ENCODE assay signal across 8 cellular contexts in the genomic region with DNA sequence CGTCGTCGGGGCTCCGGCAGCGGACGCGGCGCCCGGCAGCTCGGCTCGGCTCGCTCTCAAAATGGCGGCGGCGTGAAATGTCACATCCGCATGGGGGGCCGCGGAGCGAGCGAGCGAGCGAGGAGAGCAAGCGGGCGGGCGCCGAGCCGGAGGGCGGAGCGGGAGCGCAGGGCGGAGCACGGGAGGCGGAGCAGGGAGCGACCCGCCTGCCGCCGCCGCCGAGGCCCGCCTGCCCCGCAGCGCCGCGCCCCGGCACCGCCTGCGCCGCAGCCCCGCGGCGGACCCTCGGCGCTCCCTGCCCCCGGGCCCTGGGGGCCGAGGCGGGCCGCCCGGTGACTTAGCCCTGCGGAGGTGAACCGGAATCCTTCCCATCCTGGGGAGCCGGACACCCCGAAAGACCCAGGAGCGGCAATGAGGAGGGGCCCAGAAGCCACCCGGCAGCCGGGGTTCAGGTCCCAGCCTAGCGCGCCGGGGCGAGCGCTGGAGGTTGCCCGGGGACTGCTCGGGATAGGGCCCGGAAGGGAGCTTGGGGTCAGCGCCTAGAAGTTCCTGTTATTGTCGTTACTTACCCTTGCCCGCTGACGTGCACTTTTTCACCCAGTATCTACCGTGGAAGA. TPM values are rescaled to one million over a fixed set of nuclear protein-coding genes. Genes with fewer than 3 reads are reported as not detected.
DNase-seq lines count a peak whose midpoint lies in the region; ATAC-seq and TF ChIP-seq lines count a peak whose summit lies in the region.

A gene (minus strand): TSS at position 82 of the 617 bp plus-strand sequence. CDS start 621 bp downstream, outside the sequence.

- H3K4me3 Mint-ChIP-seq in WTC11 = peak within 1 kb of the TSS; percentile 90

- ATAC-seq in GM18873 (IDR thresholded peaks at IDR 0.05; ENCODE audit: low FRiP score, unreplicated experiment) = peak; percentile 54
- peak; percentile 75 for ATAC-seq in HG03135 (IDR thresholded peaks at IDR 0.05; ENCODE audit: unreplicated experiment)
- ATAC-seq in WTC11 = peak; percentile 73

- H3K36me3 Mint-ChIP-seq in WTC11 = peaks cover 6% of the 10 kb centered on the region

- H3K27me3 Mint-ChIP-seq in WTC11 (ENCODE audit: low read depth) = peaks cover 9% of the 10 kb centered on the region

- POLR2A ChIA-PET in AG04449 (lab: Yijun Ruan, JAX) (interaction anchor here (0.6 to 1.5 kb wide), 3 partner anchors 33 to 127 kb away, joined by 3 to 4 read pairs (median 4); a partner anchor contains a TSS), WTC11 (lab: Charles Lee) (interaction anchor here (0.5 to 1.0 kb wide), 3 partner anchors 26 to 128 kb away, joined by 3 to 4 read pairs (median 3); a partner anchor contains a TSS)

- peak; percentile 33 for DNase-seq in AG04449 (ENCODE audit: low read depth, low spot score)
- DNase-seq in NCI-H2171 treated with DMSO at 0.1 percent for 48 hours (lab: John Stamatoyannopoulos, UW) = peak; percentile 82
- DNase-seq in WTC11 (ENCODE audit: low spot score) = peak; percentile 89
- DNase-seq in cardiac fibroblast (ENCODE audit: low read depth in 2 of 2) = peak; percentile 87 to 93
- peak; percentile 92 for DNase-seq in iris pigment epithelial cell (ENCODE audit: low read depth)
- peak; percentile 93 for DNase-seq in stimulated activated CD4-positive, alpha-beta T cell treated with anti-CD3 and anti-CD28 coated beads, Interleukin-12 subunit alpha, Interleukin-12 subunit beta, amount 100 ng/mL, for 4 hours

- H3K27ac Mint-ChIP-seq in WTC11 = 0 out of 2 replicates have a peak within 1 kb of the TSS, but pooled peaks have one; percentile 44

- peak within 1 kb of the TSS; percentile 68 for H3K4me3 ChIP-seq in AG04449 (ENCODE audit: low read depth, low read length)
- peak within 1 kb of the TSS; percentile 74 to 83 for H3K4me3 ChIP-seq in cardiac fibroblast (replicated peaks in 1 of 2; ENCODE audit: low read depth in 2 of 2, low read length in 2 of 2)

- H3K4me1 Mint-ChIP-seq in WTC11 = peaks cover 59% of the 10 kb centered on the region

- CTCF ChIA-PET in AG04449 (lab: Yijun Ruan, JAX) (interaction anchor here (1.1 kb wide), 1 partner anchor 9 kb away, joined by 7 read pairs; no protein-coding TSS in a partner anchor), WTC11 (lab: Charles Lee) (interaction anchor here (0.8 to 2.2 kb wide), 4 partner anchors 28 to 175 kb away, joined by 3 to 24 read pairs (median 12); no protein-coding TSS in a partner anchor)

- H3K9me3 Mint-ChIP-seq in WTC11 = no peaks in the 10 kb centered on the region

- no peak for TF ChIP-seq CTCF in AG04449 (IDR thresholded peaks at IDR 0.05; ENCODE audit: insufficient read depth, low read length, missing control alignments)
- TF ChIP-seq CTCF in WTC11 (IDR thresholded peaks at IDR 0.05) = no peak
- no peak for TF ChIP-seq CTCF in cardiac fibroblast (IDR thresholded peaks at IDR 0.05; ENCODE audit: low read depth, low read length)

TF ChIP-seq in WTC11, 78 proteins besides CTCF, POLR2A, EP300 and RAD21:
- TF ChIP-seq MYBL2 (CRISPR knock-in tag; IDR thresholded peaks at IDR 0.05) (no peak), RELA (CRISPR knock-in tag; IDR thresholded peaks at IDR 0.05; ENCODE audit: borderline replicate concordance) (no peak), ZNF121 (CRISPR knock-in tag; IDR thresholded peaks at IDR 0.05) (no peak), FOXK1 (CRISPR knock-in tag; IDR thresholded peaks at IDR 0.05) (no peak), ETV6 (CRISPR knock-in tag; IDR thresholded peaks at IDR 0.05) (peak; percentile 64; the same call in 1 of the 2 replicates), SP1 (CRISPR knock-in tag; conservative IDR thresholded peaks at IDR 0.05) (peak; percentile 36; the same call in 1 of the 2 replicates), GABPB1 (CRISPR knock-in tag; IDR thresholded peaks at IDR 0.05) (0 out of 2 replicates have a peak, but pooled peaks have one; percentile 27), ZNF232 (CRISPR knock-in tag; IDR thresholded peaks at IDR 0.05) (0 out of 2 replicates have a peak, but pooled peaks have one; percentile 20)
- TF ChIP-seq, protein P1, sequence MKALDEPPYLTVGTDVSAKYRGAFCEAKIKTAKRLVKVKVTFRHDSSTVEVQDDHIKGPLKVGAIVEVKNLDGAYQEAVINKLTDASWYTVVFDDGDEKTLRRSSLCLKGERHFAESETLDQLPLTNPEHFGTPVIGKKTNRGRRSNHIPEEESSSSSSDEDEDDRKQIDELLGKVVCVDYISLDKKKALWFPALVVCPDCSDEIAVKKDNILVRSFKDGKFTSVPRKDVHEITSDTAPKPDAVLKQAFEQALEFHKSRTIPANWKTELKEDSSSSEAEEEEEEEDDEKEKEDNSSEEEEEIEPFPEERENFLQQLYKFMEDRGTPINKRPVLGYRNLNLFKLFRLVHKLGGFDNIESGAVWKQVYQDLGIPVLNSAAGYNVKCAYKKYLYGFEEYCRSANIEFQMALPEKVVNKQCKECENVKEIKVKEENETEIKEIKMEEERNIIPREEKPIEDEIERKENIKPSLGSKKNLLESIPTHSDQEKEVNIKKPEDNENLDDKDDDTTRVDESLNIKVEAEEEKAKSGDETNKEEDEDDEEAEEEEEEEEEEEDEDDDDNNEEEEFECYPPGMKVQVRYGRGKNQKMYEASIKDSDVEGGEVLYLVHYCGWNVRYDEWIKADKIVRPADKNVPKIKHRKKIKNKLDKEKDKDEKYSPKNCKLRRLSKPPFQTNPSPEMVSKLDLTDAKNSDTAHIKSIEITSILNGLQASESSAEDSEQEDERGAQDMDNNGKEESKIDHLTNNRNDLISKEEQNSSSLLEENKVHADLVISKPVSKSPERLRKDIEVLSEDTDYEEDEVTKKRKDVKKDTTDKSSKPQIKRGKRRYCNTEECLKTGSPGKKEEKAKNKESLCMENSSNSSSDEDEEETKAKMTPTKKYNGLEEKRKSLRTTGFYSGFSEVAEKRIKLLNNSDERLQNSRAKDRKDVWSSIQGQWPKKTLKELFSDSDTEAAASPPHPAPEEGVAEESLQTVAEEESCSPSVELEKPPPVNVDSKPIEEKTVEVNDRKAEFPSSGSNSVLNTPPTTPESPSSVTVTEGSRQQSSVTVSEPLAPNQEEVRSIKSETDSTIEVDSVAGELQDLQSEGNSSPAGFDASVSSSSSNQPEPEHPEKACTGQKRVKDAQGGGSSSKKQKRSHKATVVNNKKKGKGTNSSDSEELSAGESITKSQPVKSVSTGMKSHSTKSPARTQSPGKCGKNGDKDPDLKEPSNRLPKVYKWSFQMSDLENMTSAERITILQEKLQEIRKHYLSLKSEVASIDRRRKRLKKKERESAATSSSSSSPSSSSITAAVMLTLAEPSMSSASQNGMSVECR (CRISPR knock-in tag; IDR thresholded peaks at IDR 0.05; ENCODE audit: borderline replicate concordance) = peak; percentile 42; the same call in 1 of the 2 replicates
- TF ChIP-seq, protein P2, sequence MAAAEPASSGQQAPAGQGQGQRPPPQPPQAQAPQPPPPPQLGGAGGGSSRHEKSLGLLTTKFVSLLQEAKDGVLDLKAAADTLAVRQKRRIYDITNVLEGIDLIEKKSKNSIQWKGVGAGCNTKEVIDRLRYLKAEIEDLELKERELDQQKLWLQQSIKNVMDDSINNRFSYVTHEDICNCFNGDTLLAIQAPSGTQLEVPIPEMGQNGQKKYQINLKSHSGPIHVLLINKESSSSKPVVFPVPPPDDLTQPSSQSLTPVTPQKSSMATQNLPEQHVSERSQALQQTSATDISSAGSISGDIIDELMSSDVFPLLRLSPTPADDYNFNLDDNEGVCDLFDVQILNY (CRISPR knock-in tag; IDR thresholded peaks at IDR 0.05) = peak; percentile 65; the same call in 1 of the 2 replicates
- TF ChIP-seq, protein P3, sequence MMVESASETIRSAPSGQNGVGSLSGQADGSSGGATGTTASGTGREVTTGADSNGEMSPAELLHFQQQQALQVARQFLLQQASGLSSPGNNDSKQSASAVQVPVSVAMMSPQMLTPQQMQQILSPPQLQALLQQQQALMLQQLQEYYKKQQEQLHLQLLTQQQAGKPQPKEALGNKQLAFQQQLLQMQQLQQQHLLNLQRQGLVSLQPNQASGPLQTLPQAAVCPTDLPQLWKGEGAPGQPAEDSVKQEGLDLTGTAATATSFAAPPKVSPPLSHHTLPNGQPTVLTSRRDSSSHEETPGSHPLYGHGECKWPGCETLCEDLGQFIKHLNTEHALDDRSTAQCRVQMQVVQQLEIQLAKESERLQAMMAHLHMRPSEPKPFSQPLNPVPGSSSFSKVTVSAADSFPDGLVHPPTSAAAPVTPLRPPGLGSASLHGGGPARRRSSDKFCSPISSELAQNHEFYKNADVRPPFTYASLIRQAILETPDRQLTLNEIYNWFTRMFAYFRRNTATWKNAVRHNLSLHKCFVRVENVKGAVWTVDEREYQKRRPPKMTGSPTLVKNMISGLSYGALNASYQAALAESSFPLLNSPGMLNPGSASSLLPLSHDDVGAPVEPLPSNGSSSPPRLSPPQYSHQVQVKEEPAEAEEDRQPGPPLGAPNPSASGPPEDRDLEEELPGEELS (CRISPR knock-in tag; IDR thresholded peaks at IDR 0.05) = peak; percentile 78; the same call in 1 of the 2 replicates
TF ChIP-seq in WTC11: peak in this region for 7.

RNA-seq across cellular contexts. Expression of the gene that starts here (rescaled TPM):
- total RNA-seq in WTC11 (2021) = 153 to 211 TPM (median 161 TPM) in 3 replicates

Comparison
In these comparisons a context has a peak if more than half of its experiments do, and no peak if none do; other contexts are left out.
1. Peak in every context shown above with its lines: DNase-seq, ATAC-seq and H3K4me3 ChIP-seq.
2. DNase-seq: peak in every context shown above with its lines; median percentile 93 in stimulated activated CD4-positive, alpha-beta T cell treated with anti-CD3 and anti-CD28 coated beads, Interleukin-12 subunit alpha, Interleukin-12 subunit beta, amount 100 ng/mL, for 4 hours; 92 in iris pigment epithelial cell; 90 in cardiac fibroblast; 89 in WTC11; 82 in NCI-H2171 treated with DMSO at 0.1 percent for 48 hours; 33 in AG04449.